In genomic region chr4:56655627-56656345, GRCh38 we compare ENCODE assay signal across 9 cellular contexts. TPM values are rescaled to one million over a fixed set of nuclear protein-coding genes. Genes with fewer than 3 reads are reported as not detected.
DNase-seq lines count a peak whose midpoint lies in the region; ATAC-seq and TF ChIP-seq lines count a peak whose summit lies in the region.
"Had no signal": no experiment of that assay in that cellular context is flagged by ENCODE, and none has a peak within 500 bp of the region (broad histone marks: within the 10 kb centered on the region; RNA-seq: fewer than 3 reads in every experiment).

No MANE protein-coding gene starts in this region.

- H3K4me3 ChIP-seq in dorsolateral prefrontal cortex (peak overlapping the region; percentile 35 to 78 (median 65)), mesenchymal stem cell (ENCODE audit: insufficient read depth in 1 of 2, low read depth in 1 of 2, low read length in 2 of 2) (peak overlapping the region; percentile 63 to 70), subcutaneous abdominal adipose tissue (ENCODE audit: low read depth in 1 of 5, low read length in 5 of 5) (peak overlapping the region in 4 of 5 donors; percentile 51 to 63 (median 59))
- H3K4me3 ChIP-seq: K562 had no signal

- peaks cover 0 to 40% (median 0%) of the 10 kb centered on the region in 45 donors for H3K27me3 ChIP-seq in dorsolateral prefrontal cortex
- H3K27me3 ChIP-seq in mesenchymal stem cell (ENCODE audit: control insufficient read depth in 1 of 2, insufficient read depth in 1 of 2, low read length in 2 of 2), result peaks cover 8 to 79% of the 10 kb centered on the region in 2 experiments
- peaks cover 24 to 38% (median 36%) of the 10 kb centered on the region in 5 donors for H3K27me3 ChIP-seq in subcutaneous abdominal adipose tissue (ENCODE audit: control insufficient read depth in 5 of 5, insufficient read depth in 4 of 5, low read length in 5 of 5)

- H3K23ac ChIP-seq in mesenchymal stem cell (ENCODE audit: low read length in 2 of 2), result peak overlapping the region in 1 of 2 experiments; percentile 96

- peak overlapping the region in 1 of 2 experiments; percentile 94 for H3K14ac ChIP-seq in mesenchymal stem cell (ENCODE audit: low read length in 2 of 2)

- H3K9me3 Mint-ChIP-seq in T-helper 2 cell treated with Interferon-gamma antibody and Interleukin-4, amounts not matched to agents 5 μg/mL and 100 μg/mL, for 36 hours, result no peaks in the 10 kb centered on the region

- H2AFZ ChIP-seq in mesenchymal stem cell (ENCODE audit: low read depth, low read length), result peak overlapping the region; percentile 73

- in situ Hi-C loops in GM13976 (cut with MboI; ENCODE audit: low sequenced_read_pairs, unreplicated experiment), result no loop called here

- H2BK15ac ChIP-seq in mesenchymal stem cell (ENCODE audit: low read depth, poor library complexity, severe bottlenecking), result peak overlapping the region; percentile 56

- peak overlapping the region; percentile 46 to 87 for H3K4ac ChIP-seq in mesenchymal stem cell (ENCODE audit: low read depth in 1 of 2, low read length in 2 of 2)

- peaks cover 9% of the 10 kb centered on the region for H3K36me3 Mint-ChIP-seq in T-helper 2 cell treated with Interferon-gamma antibody and Interleukin-4, amounts not matched to agents 5 μg/mL and 100 μg/mL, for 36 hours (ENCODE audit: low read depth)

- H3K36me3 ChIP-seq in mesenchymal stem cell (ENCODE audit: control insufficient read depth in 1 of 2, insufficient read depth in 2 of 2, low read depth in 1 of 2, low read length in 2 of 2) (peaks cover 0 to 3% of the 10 kb centered on the region in 2 experiments), subcutaneous abdominal adipose tissue (ENCODE audit: control insufficient read depth in 5 of 5, insufficient read depth in 5 of 5, low read length in 5 of 5) (no peaks in the 10 kb centered on the region)

- H3K9ac ChIP-seq in mesenchymal stem cell (ENCODE audit: low read length) (no peak overlapping the region), subcutaneous abdominal adipose tissue (ENCODE audit: low read length in 5 of 5) (peak overlapping the region in 1 of 5 donors; percentile 65)

- intact Hi-C loops in dorsolateral prefrontal cortex (cut with DNase I), result loop anchor here in 1 of 2 donors (2.0 kb wide), 2 partner anchors 15 to 131 kb away; no protein-coding TSS in a partner anchor

- H3K18ac ChIP-seq in mesenchymal stem cell (ENCODE audit: low read depth in 1 of 2, low read length in 2 of 2), result peak overlapping the region; percentile 82 to 88

- no peaks in the 10 kb centered on the region for H3K9me3 ChIP-seq in mesenchymal stem cell (ENCODE audit: control insufficient read depth, low read length)
- H3K9me3 ChIP-seq in subcutaneous abdominal adipose tissue (ENCODE audit: control insufficient read depth in 5 of 5, low read length in 5 of 5), result no peaks in the 10 kb centered on the region

- peak overlapping the region; percentile 64 for H4K91ac ChIP-seq in mesenchymal stem cell (ENCODE audit: low read length)

- peak overlapping the region; percentile 73 for H2BK120ac ChIP-seq in mesenchymal stem cell (ENCODE audit: low read depth, low read length)

- H3K4me1 ChIP-seq in mesenchymal stem cell (ENCODE audit: control insufficient read depth, insufficient read depth, low read depth, low read length) (peaks cover 10% of the 10 kb centered on the region), subcutaneous abdominal adipose tissue (ENCODE audit: control insufficient read depth in 5 of 5, insufficient read depth in 5 of 5, low read length in 5 of 5) (peaks cover 0 to 26% (median 15%) of the 10 kb centered on the region in 5 donors)

- no peaks in the 10 kb centered on the region for H3K79me1 ChIP-seq in mesenchymal stem cell (replicated peaks; ENCODE audit: low read length, poor library complexity, severe bottlenecking)

- WGBS in mesenchymal stem cell, result under 1% methylated on average over 53 of the region's 79 CpGs

- H3K4me3 Mint-ChIP-seq in T-helper 2 cell treated with Interferon-gamma antibody and Interleukin-4, amounts not matched to agents 5 μg/mL and 100 μg/mL, for 36 hours, result peak overlapping the region; percentile 89

- H4K8ac ChIP-seq in mesenchymal stem cell (ENCODE audit: low read length), result peak overlapping the region; percentile 85

- peak overlapping the region in 58 of 59 donors; percentile 21 to 95 (median 82) for H3K27ac ChIP-seq in dorsolateral prefrontal cortex
- H3K27ac ChIP-seq in mesenchymal stem cell (ENCODE audit: low read length, poor library complexity, severe bottlenecking), result no peak overlapping the region
- H3K27ac ChIP-seq in subcutaneous abdominal adipose tissue (ENCODE audit: low read depth, low read length), result no peak overlapping the region

- H3K4me2 ChIP-seq in mesenchymal stem cell (ENCODE audit: low read length, poor library complexity, severe bottlenecking), result peak overlapping the region; percentile 72

- no peak overlapping the region for H2BK5ac ChIP-seq in mesenchymal stem cell (ENCODE audit: low read depth, low read length, poor library complexity, severe bottlenecking)

- ATAC-seq in HG03108 (IDR thresholded peaks at IDR 0.05; ENCODE audit: unreplicated experiment), result no peak

- peak overlapping the region; percentile 76 to 87 for H2BK12ac ChIP-seq in mesenchymal stem cell (ENCODE audit: low read length in 2 of 2)

- H3K27me3 Mint-ChIP-seq in T-helper 2 cell treated with Interferon-gamma antibody and Interleukin-4, amounts not matched to agents 5 μg/mL and 100 μg/mL, for 36 hours (ENCODE audit: low read depth), result peaks cover 43% of the 10 kb centered on the region

- H3K27ac Mint-ChIP-seq in T-helper 2 cell treated with Interferon-gamma antibody and Interleukin-4, amounts not matched to agents 5 μg/mL and 100 μg/mL, for 36 hours, result peak overlapping the region; percentile 54

- no peak overlapping the region for H2AK5ac ChIP-seq in mesenchymal stem cell (ENCODE audit: low read length, severe bottlenecking)

- TF ChIP-seq CTCF in GM13976 (IDR thresholded peaks at IDR 0.05; ENCODE audit: borderline replicate concordance, control extremely low read depth, extremely low read depth, insufficient read depth, missing control alignments) (no peak), dorsolateral prefrontal cortex (IDR thresholded peaks at IDR 0.05 in 54 of 56, conservative IDR thresholded peaks at IDR 0.05 in 2 of 56; ENCODE audit: low read depth in 1 of 56, partially characterized antibody in 56 of 56) (peak in 1 of 56 donors; percentile 16)

- DNase-seq in GM13976 (ENCODE audit: low spot score) (peak; percentile 54), dorsolateral prefrontal cortex (peak in 3 of 10 donors; percentile 8 to 48 (median 46)), mesenchymal stem cell (no peak), NOMO-1 (lab: John Stamatoyannopoulos, UW; ENCODE audit: unreplicated experiment in 2 of 2) (no peak), NCI-H2081 (lab: John Stamatoyannopoulos, UW) (no peak)
- DNase-seq in T-helper 2 cell treated with Interferon-gamma antibody and Interleukin-4, amounts not matched to agents 5 μg/mL and 100 μg/mL, for 36 hours (ENCODE audit: low spot score), result no peak

- peaks cover 49% of the 10 kb centered on the region for H3K4me1 Mint-ChIP-seq in T-helper 2 cell treated with Interferon-gamma antibody and Interleukin-4, amounts not matched to agents 5 μg/mL and 100 μg/mL, for 36 hours (ENCODE audit: low read depth)

RNA-seq across cellular contexts. Expression of gene HOPX, which starts 25.3 kb away (rescaled TPM):
- total RNA-seq in dorsolateral prefrontal cortex, result 100 to 1,000 TPM in 93 of 120 experiments, 10 to 100 TPM in 27; 30.4 to 251 (median 125) TPM
- 11.9 TPM for polyA plus RNA-seq in mesenchymal stem cell (2013, experiment 1 of 2)
- polyA plus RNA-seq in mesenchymal stem cell (2013, experiment 2 of 2), result 11.5 TPM
- polyA plus RNA-seq: K562 had no signal

Comparison
In these comparisons a context has a peak if more than half of its experiments do, and no peak if none do; other contexts are left out.
1. H3K27ac ChIP-seq: peak in dorsolateral prefrontal cortex (58 of 59); none in mesenchymal stem cell (single experiment) and subcutaneous abdominal adipose tissue (single experiment).
2. Peak in every context shown above with its lines, with median percentiles within 50 percentile points of each other: H3K4me3 ChIP-seq.